In genomic region chr2:232580648-232580981, GRCh38 we compare ENCODE assay signal across 28 cellular contexts. TPM values are rescaled to one million over a fixed set of nuclear protein-coding genes. Genes with fewer than 3 reads are reported as not detected.
"Had no signal": no experiment of that assay in that cellular context is flagged by ENCODE, and none has a peak within 500 bp of the region (broad histone marks: within the 10 kb centered on the region; RNA-seq: fewer than 3 reads in every experiment).

No MANE protein-coding gene starts in this region.

- H3K4me3 ChIP-seq: body of pancreas, cardiac muscle cell, heart right ventricle, ovary, prostate gland, right atrium auricular region, tibial artery had no signal

- H3K36me3 ChIP-seq: ovary, prostate gland had no signal

- H3K27me3 Mint-ChIP-seq: activated naive CD4-positive, alpha-beta T cell treated with anti-CD3 and anti-CD28 coated beads, Interleukin-2, amount 10 ng/mL, durations not matched to agents 7 days and 5 days; naive thymus-derived CD8-positive, alpha-beta T cell; stimulated activated naive CD8-positive, alpha-beta T cell treated with anti-CD3 and anti-CD28 coated beads, Interleukin-15, Interleukin-2, amounts not matched to agents 100 ng/mL and 50 ng/mL, for 24 hours; T-cell had no signal

- H3K27me3 ChIP-seq: body of pancreas, cardiac muscle cell, heart right ventricle, neutrophil, ovary, right atrium auricular region, tibial artery had no signal

- DNase-seq: activated CD4-positive, alpha-beta T cell treated with anti-CD3 and anti-CD28 coated beads, Interleukin-2, amount 50 U/mL, for 4 hours; activated effector memory CD4-positive, alpha-beta T cell treated with anti-CD3 and anti-CD28 coated beads, Interleukin-2, amount 50 U/mL, for 16 hours; activated naive CD4-positive, alpha-beta T cell treated with anti-CD3 and anti-CD28 coated beads, Interleukin-2, amount 10 ng/mL, durations not matched to agents 7 days and 5 days; amygdala; body of pancreas; foreskin fibroblast; heart right ventricle; naive thymus-derived CD8-positive, alpha-beta T cell; ovary; stimulated activated CD4-positive, alpha-beta T cell treated with anti-CD3 and anti-CD28 coated beads, Interleukin-4, amount 100 ng/mL, for 24 hours; T-cell; tibial artery had no signal

- H3K9me3 Mint-ChIP-seq: activated naive CD4-positive, alpha-beta T cell treated with anti-CD3 and anti-CD28 coated beads, Interleukin-2, amount 10 ng/mL, durations not matched to agents 7 days and 5 days; activated T-cell treated with anti-CD3 and anti-CD28 coated beads, Interleukin-2, amount 50 U/mL, for 72 hours; stimulated activated naive CD8-positive, alpha-beta T cell treated with anti-CD3 and anti-CD28 coated beads, Interleukin-15, Interleukin-2, amounts not matched to agents 100 ng/mL and 50 ng/mL, for 24 hours; T-helper 2 cell treated with Interferon-gamma antibody and Interleukin-4, amounts not matched to agents 5 μg/mL and 100 μg/mL, for 36 hours; WTC11 had no signal

- H3K4me1 Mint-ChIP-seq: mesothelial cell of epicardium; naive thymus-derived CD8-positive, alpha-beta T cell; T-cell; WTC11 had no signal

- H3K27ac Mint-ChIP-seq: mesothelial cell of epicardium; stimulated activated naive CD8-positive, alpha-beta T cell treated with anti-CD3 and anti-CD28 coated beads, Interleukin-15, Interleukin-2, amounts not matched to agents 100 ng/mL and 50 ng/mL, for 24 hours; T-cell; WTC11 had no signal

- ATAC-seq: heart right ventricle; naive thymus-derived CD8-positive, alpha-beta T cell; T-cell; WTC11 had no signal

- H3K4me3 Mint-ChIP-seq: activated naive CD4-positive, alpha-beta T cell treated with anti-CD3 and anti-CD28 coated beads, Interleukin-2, amount 10 ng/mL, durations not matched to agents 7 days and 5 days; activated T-cell treated with anti-CD3 and anti-CD28 coated beads, Interleukin-2, amount 50 U/mL, for 72 hours; mesothelial cell of epicardium; naive thymus-derived CD8-positive, alpha-beta T cell; stimulated activated naive CD8-positive, alpha-beta T cell treated with anti-CD3 and anti-CD28 coated beads, Interleukin-15, Interleukin-2, amounts not matched to agents 100 ng/mL and 50 ng/mL, for 24 hours; T-cell; T-helper 2 cell treated with Interferon-gamma antibody and Interleukin-4, amounts not matched to agents 5 μg/mL and 100 μg/mL, for 36 hours; WTC11 had no signal

- H3K9me3 ChIP-seq: body of pancreas, neutrophil, ovary, prostate gland, right atrium auricular region, tibial artery had no signal

- H3K27ac ChIP-seq: cardiac muscle cell, heart right ventricle, neutrophil, ovary, right atrium auricular region, tibial artery had no signal

- H3K4me1 ChIP-seq: prostate gland, right atrium auricular region, tibial artery had no signal

RNA-seq across cellular contexts. Expression of gene CHRNG, which starts 41.1 kb away (rescaled TPM):
- total RNA-seq: activated CD8-positive, alpha-beta memory T cell treated with anti-CD3 and anti-CD28 coated beads for 36 hours; activated T-cell treated with anti-CD3 and anti-CD28 coated beads, Interleukin-2, amount 50 U/mL, for 72 hours; body of pancreas; cardiac muscle cell; cerebellum; epithelial cell of proximal tubule; fibroblast of lung; heart right ventricle; lung microvascular endothelial cell; mesothelial cell of epicardium; naive thymus-derived CD8-positive, alpha-beta T cell; ovary; prostate gland; right atrium auricular region; T-cell had no signal
- polyA plus RNA-seq: fibroblast of lung, heart right ventricle, keratinocyte, ovary, urinary bladder had no signal

RNA-seq across cellular contexts. Expression of gene EFHD1, which starts 52.8 kb away (rescaled TPM):
- total RNA-seq: fibroblast of lung had no signal
- polyA plus RNA-seq: keratinocyte had no signal

RNA-seq across cellular contexts. Expression of gene CHRND, which starts 54.7 kb away (rescaled TPM):
- total RNA-seq: activated CD8-positive, alpha-beta memory T cell treated with anti-CD3 and anti-CD28 coated beads for 36 hours; activated T-cell treated with anti-CD3 and anti-CD28 coated beads, Interleukin-2, amount 50 U/mL, for 72 hours; body of pancreas; epithelial cell of proximal tubule; fibroblast of lung; lung microvascular endothelial cell; mesothelial cell of epicardium; naive thymus-derived CD8-positive, alpha-beta T cell; T-cell; WTC11 had no signal
- polyA plus RNA-seq: fibroblast of lung; keratinocyte; naive thymus-derived CD8-positive, alpha-beta T cell; ovary; urinary bladder had no signal
